In genomic region chr2:125745514-125745913, GRCh38 we compare ENCODE assay signal across 8 cellular contexts.
DNase-seq lines count a peak whose midpoint lies in the region; ATAC-seq and TF ChIP-seq lines count a peak whose summit lies in the region.

No MANE protein-coding gene starts in this region.

- H3K36me3 ChIP-seq in mesendoderm (ENCODE audit: control insufficient read depth, insufficient read depth, low read length): no peaks in the 10 kb centered on the region

- no peak overlapping the region for H3K18ac ChIP-seq in mesendoderm (ENCODE audit: low read length)

- no peak overlapping the region for H2AK5ac ChIP-seq in mesendoderm (ENCODE audit: low read length)

- TF ChIP-seq CTCF in brain (conservative IDR thresholded peaks at IDR 0.05): peak; percentile 61 to 72
- TF ChIP-seq CTCF in osteocyte (IDR thresholded peaks at IDR 0.05): no peak

- H3K4me1 Mint-ChIP-seq in brain (peaks cover 13% of the 10 kb centered on the region), osteocyte (ENCODE audit: unreplicated experiment) (no peaks in the 10 kb centered on the region)

- H3K79me2 ChIP-seq in mesendoderm (ENCODE audit: control insufficient read depth, insufficient read depth, low read length): no peaks in the 10 kb centered on the region

- no peaks in the 10 kb centered on the region for H3K27me3 ChIP-seq in mesendoderm (ENCODE audit: insufficient read depth, low read length, poor library complexity)

- DNase-seq in GDM1 (lab: John Stamatoyannopoulos, UW) (peak; percentile 23), NCI-H1694 (lab: John Stamatoyannopoulos, UW) (peak; percentile 46), mesendoderm (peak; percentile 83), CD1c-positive myeloid dendritic cell (ENCODE audit: extremely low spot score) (no peak), AG08395 (ENCODE audit: low spot score) (no peak), osteocyte (ENCODE audit: extremely low spot score, unreplicated experiment) (no peak)

- H3K9ac ChIP-seq in mesendoderm (ENCODE audit: low read length): no peak overlapping the region

- H3K36me3 Mint-ChIP-seq in brain (no peaks in the 10 kb centered on the region), osteocyte (ENCODE audit: unreplicated experiment) (no peaks in the 10 kb centered on the region)

- no peak overlapping the region for H2BK120ac ChIP-seq in mesendoderm (ENCODE audit: low read depth, low read length)

- H3K27ac Mint-ChIP-seq in brain: peak overlapping the region in 1 of 5 experiments; percentile 71
- H3K27ac Mint-ChIP-seq in osteocyte (ENCODE audit: unreplicated experiment): no peak overlapping the region

- H3K79me1 ChIP-seq in mesendoderm (ENCODE audit: low read length): no peaks in the 10 kb centered on the region

- WGBS in mesendoderm (ENCODE audit: extremely low coverage, insufficient coverage, low lambda C conversion rate): no CpG with 5 or more reads among the region's 4 CpGs

- H3K27me3 Mint-ChIP-seq in brain (peaks cover 3% of the 10 kb centered on the region), osteocyte (ENCODE audit: unreplicated experiment) (no peaks in the 10 kb centered on the region)

- H3K27ac ChIP-seq in mesendoderm (ENCODE audit: low read depth, low read length): no peak overlapping the region

- ATAC-seq in HG03571 (IDR thresholded peaks at IDR 0.05; ENCODE audit: unreplicated experiment): no peak

- H3K23ac ChIP-seq in mesendoderm (ENCODE audit: low read length): no peak overlapping the region

- no peak overlapping the region for H4K5ac ChIP-seq in mesendoderm (ENCODE audit: low read length)

- no peaks in the 10 kb centered on the region for H3K9me3 Mint-ChIP-seq in brain
- peaks cover 32% of the 10 kb centered on the region for H3K9me3 Mint-ChIP-seq in osteocyte (ENCODE audit: unreplicated experiment)

- H2BK5ac ChIP-seq in mesendoderm (ENCODE audit: low read length): no peak overlapping the region

- no peak overlapping the region for H3K56ac ChIP-seq in mesendoderm (ENCODE audit: low read length)

- H3K4me3 ChIP-seq in mesendoderm (ENCODE audit: low read length): no peak overlapping the region

- no peaks in the 10 kb centered on the region for H3K4me1 ChIP-seq in mesendoderm (ENCODE audit: control insufficient read depth, low read depth, low read length)

- peak overlapping the region in 1 of 5 experiments; percentile 12 for H3K4me3 Mint-ChIP-seq in brain
- H3K4me3 Mint-ChIP-seq in osteocyte (ENCODE audit: unreplicated experiment): no peak overlapping the region

- H3K4ac ChIP-seq in mesendoderm (ENCODE audit: low read depth, low read length): no peak overlapping the region

- no peak overlapping the region for H4K8ac ChIP-seq in mesendoderm (ENCODE audit: low read depth, low read length)

- H2BK15ac ChIP-seq in mesendoderm (replicated peaks; ENCODE audit: low read depth): no peak overlapping the region

- no peak overlapping the region for H3K4me2 ChIP-seq in mesendoderm (ENCODE audit: low read length)

Comparison
In these comparisons a context has a peak if more than half of its experiments do, and no peak if none do; other contexts are left out.
1. DNase-seq: peak in GDM1 (single experiment), NCI-H1694 (single experiment) and mesendoderm (single experiment); none in CD1c-positive myeloid dendritic cell (single experiment), AG08395 (single experiment) and osteocyte (single experiment).